In the genomic region with DNA sequence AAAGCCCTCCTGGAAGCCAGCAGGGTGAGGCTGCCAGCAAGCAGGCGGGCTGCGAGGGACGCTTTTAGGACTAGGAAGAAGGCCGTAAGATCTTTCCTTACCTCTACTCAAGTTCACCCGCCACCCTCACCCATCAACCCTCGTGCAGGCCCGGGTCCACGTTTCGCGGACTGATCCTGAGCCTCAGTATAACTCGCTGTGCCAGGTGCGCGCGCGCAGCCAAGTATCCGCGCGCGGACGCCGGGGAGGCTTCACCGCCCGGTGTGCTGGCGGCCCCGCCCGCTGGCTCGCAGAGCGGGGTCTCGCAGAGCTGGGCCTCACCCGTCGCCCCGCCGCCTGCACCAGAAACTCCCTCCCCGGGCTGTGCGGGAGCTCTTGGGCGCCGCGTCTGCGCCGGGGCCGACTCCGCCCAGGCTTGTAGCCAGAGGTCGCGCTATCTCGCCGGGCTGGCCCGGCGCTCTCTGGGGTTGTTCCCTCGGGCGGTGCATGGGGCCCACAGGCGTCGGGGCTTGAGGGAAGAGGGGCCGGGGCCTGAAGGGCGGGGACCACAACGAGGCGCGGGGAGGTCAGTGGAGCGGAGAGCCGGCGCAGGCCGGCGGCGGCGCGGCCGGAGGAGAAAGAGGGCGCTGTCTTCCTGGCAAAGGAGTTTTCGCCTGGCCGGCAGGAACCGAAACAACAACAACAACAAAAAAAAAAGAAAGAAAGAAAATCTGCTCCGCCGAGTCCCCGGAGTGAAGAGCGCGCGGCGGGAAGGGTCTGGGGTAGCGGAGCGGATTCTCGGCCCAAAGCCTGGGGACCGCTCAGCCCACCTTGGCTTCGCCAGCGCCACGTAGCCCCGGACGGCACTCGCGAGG, we compare ENCODE assay signal across 8 cellular contexts. TPM values are rescaled to one million over a fixed set of nuclear protein-coding genes. Genes with fewer than 3 reads are reported as not detected.
DNase-seq lines count a peak whose midpoint lies in the region; ATAC-seq and TF ChIP-seq lines count a peak whose summit lies in the region.

No MANE protein-coding gene starts in this region.

- peak; percentile 49 for TF ChIP-seq CTCF in AG10803 (conservative IDR thresholded peaks at IDR 0.05; ENCODE audit: low read length)
- TF ChIP-seq CTCF in GM13976 (IDR thresholded peaks at IDR 0.05; ENCODE audit: borderline replicate concordance, control extremely low read depth, extremely low read depth, insufficient read depth, missing control alignments): peak; percentile 76
- TF ChIP-seq CTCF in WTC11 (IDR thresholded peaks at IDR 0.05): no peak
- TF ChIP-seq CTCF in fibroblast of villous mesenchyme (IDR thresholded peaks at IDR 0.05; ENCODE audit: insufficient read depth, low read depth, low read length): peak; percentile 55
- TF ChIP-seq CTCF in omental fat pad (IDR thresholded peaks at IDR 0.05): no peak

- H3K27me3 Mint-ChIP-seq in WTC11 (ENCODE audit: low read depth): peaks cover 93% of the 10 kb centered on the region

- H3K4me1 Mint-ChIP-seq in WTC11: peaks cover 61% of the 10 kb centered on the region

- ATAC-seq in HG02610 (IDR thresholded peaks at IDR 0.05; ENCODE audit: unreplicated experiment): peak; percentile 82
- peak; percentile 64 for ATAC-seq in WTC11
- ATAC-seq in omental fat pad (ENCODE audit: low FRiP score): peak; percentile 62

- peak; percentile 70 for DNase-seq in AG10803 (ENCODE audit: low read depth)
- DNase-seq in GM13976 (ENCODE audit: low spot score): peak; percentile 85
- DNase-seq in MV-4-11 (lab: John Stamatoyannopoulos, UW): peak; percentile 63
- DNase-seq in WTC11 (ENCODE audit: low spot score): peak; percentile 86
- peak; percentile 72 for DNase-seq in fibroblast of villous mesenchyme (ENCODE audit: low read depth)
- no peak for DNase-seq in omental fat pad (ENCODE audit: low spot score)
- no peak for DNase-seq in stimulated activated CD4-positive, alpha-beta T cell treated with anti-CD3 and anti-CD28 coated beads, Interleukin-4, amount 100 ng/mL, for 24 hours

- H3K27ac Mint-ChIP-seq in WTC11: no peak overlapping the region

- in situ Hi-C loops in GM13976 (cut with MboI; ENCODE audit: low sequenced_read_pairs, unreplicated experiment): no loop called here

- POLR2A ChIA-PET in WTC11 (lab: Charles Lee): interaction anchor here (1.1 to 1.2 kb wide), 2 partner anchors 66 to 324 kb away, joined by 3 to 4 read pairs; partner anchors contain the start of genes SLC38A6 and TRMT5

- H3K9me3 Mint-ChIP-seq in WTC11: no peaks in the 10 kb centered on the region

- CTCF ChIA-PET in WTC11 (lab: Charles Lee): interaction anchor here (0.6 to 2.9 kb wide), 16 partner anchors 11 to 595 kb away, joined by 3 to 20 read pairs (median 3); partner anchors contain the start of genes SLC38A6 and TRMT5

- peak overlapping the region; percentile 75 for H3K4me3 Mint-ChIP-seq in WTC11

- H3K36me3 Mint-ChIP-seq in WTC11: no peaks in the 10 kb centered on the region

- H3K4me3 ChIP-seq in AG10803 (ENCODE audit: low read length): peak overlapping the region; percentile 77
- peak overlapping the region; percentile 78 for H3K4me3 ChIP-seq in fibroblast of villous mesenchyme (ENCODE audit: low read depth, low read length)

TF ChIP-seq in WTC11, 78 proteins besides CTCF, POLR2A, EP300 and RAD21:
- peak; percentile 93; the same call in 1 of the 2 replicates for TF ChIP-seq KAT7 (CRISPR knock-in tag; IDR thresholded peaks at IDR 0.05; ENCODE audit: borderline replicate concordance)
- peak; percentile 93 for TF ChIP-seq ZNF121 (CRISPR knock-in tag; IDR thresholded peaks at IDR 0.05)
- TF ChIP-seq FOXP4 (CRISPR knock-in tag; IDR thresholded peaks at IDR 0.05): 0 out of 2 replicates have a peak, but pooled peaks have one; percentile 15
- peak; percentile 39 for TF ChIP-seq ZNF423 (CRISPR knock-in tag; IDR thresholded peaks at IDR 0.05)
- TF ChIP-seq ELF4 (CRISPR knock-in tag; IDR thresholded peaks at IDR 0.05; ENCODE audit: low read depth): 0 out of 2 replicates have a peak, but pooled peaks have one; percentile 2
- TF ChIP-seq, protein P1, sequence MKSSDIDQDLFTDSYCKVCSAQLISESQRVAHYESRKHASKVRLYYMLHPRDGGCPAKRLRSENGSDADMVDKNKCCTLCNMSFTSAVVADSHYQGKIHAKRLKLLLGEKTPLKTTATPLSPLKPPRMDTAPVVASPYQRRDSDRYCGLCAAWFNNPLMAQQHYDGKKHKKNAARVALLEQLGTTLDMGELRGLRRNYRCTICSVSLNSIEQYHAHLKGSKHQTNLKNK (CRISPR knock-in tag; IDR thresholded peaks at IDR 0.05): no peak
- 0 out of 2 replicates have a peak, but pooled peaks have one; percentile 37 for TF ChIP-seq ETV6 (CRISPR knock-in tag; IDR thresholded peaks at IDR 0.05)
- peak; percentile 67; the same call in 1 of the 2 replicates for TF ChIP-seq HMGXB4 (CRISPR knock-in tag; IDR thresholded peaks at IDR 0.05)
- peak; percentile 68 for TF ChIP-seq FOXK1 (CRISPR knock-in tag; IDR thresholded peaks at IDR 0.05)
- TF ChIP-seq, protein P2, sequence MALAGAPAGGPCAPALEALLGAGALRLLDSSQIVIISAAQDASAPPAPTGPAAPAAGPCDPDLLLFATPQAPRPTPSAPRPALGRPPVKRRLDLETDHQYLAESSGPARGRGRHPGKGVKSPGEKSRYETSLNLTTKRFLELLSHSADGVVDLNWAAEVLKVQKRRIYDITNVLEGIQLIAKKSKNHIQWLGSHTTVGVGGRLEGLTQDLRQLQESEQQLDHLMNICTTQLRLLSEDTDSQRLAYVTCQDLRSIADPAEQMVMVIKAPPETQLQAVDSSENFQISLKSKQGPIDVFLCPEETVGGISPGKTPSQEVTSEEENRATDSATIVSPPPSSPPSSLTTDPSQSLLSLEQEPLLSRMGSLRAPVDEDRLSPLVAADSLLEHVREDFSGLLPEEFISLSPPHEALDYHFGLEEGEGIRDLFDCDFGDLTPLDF (CRISPR knock-in tag; IDR thresholded peaks at IDR 0.05): no peak
- TF ChIP-seq ATF1 (CRISPR knock-in tag; IDR thresholded peaks at IDR 0.05): no peak
- 0 out of 2 replicates have a peak, but pooled peaks have one; percentile 20 for TF ChIP-seq FOXP1 (CRISPR knock-in tag; IDR thresholded peaks at IDR 0.05; ENCODE audit: borderline replicate concordance)
- 0 out of 2 replicates have a peak, but pooled peaks have one; percentile 24 for TF ChIP-seq GABPB1 (CRISPR knock-in tag; IDR thresholded peaks at IDR 0.05)

RNA-seq across cellular contexts. Expression of gene SIX1, which starts 7.7 kb away (rescaled TPM):
- total RNA-seq in WTC11 (2021) (0.21 to 0.59 TPM (median 0.30 TPM) in 3 replicates), fibroblast of villous mesenchyme (under 0.01 and 0.64 TPM in 2 replicates), omental fat pad (1 to 10 TPM in 3 of 4 donors, under 1 TPM in 1; 0.72 to 3.3 (median 1.0) TPM)

Comparison
In these comparisons a context has a peak if more than half of its experiments do, and no peak if none do; other contexts are left out.
1. DNase-seq: peak in AG10803 (single experiment), GM13976 (single experiment), MV-4-11 (single experiment), WTC11 (single experiment) and fibroblast of villous mesenchyme (single experiment); none in omental fat pad (single experiment) and stimulated activated CD4-positive, alpha-beta T cell treated with anti-CD3 and anti-CD28 coated beads, Interleukin-4, amount 100 ng/mL, for 24 hours (single experiment).
2. CTCF ChIP-seq: peak in AG10803 (single experiment), GM13976 (single experiment) and fibroblast of villous mesenchyme (single experiment); none in WTC11 (single experiment) and omental fat pad (0 of 3).
3. Peak in every context shown above with its lines, with median percentiles within 50 percentile points of each other: ATAC-seq.